Comparison of ENCODE assay signal across 8 cellular contexts in genomic region chr16:20740007-20740883, GRCh38. TPM values are rescaled to one million over a fixed set of nuclear protein-coding genes. Genes with fewer than 3 reads are reported as not detected.
DNase-seq lines count a peak whose midpoint lies in the region; ATAC-seq and TF ChIP-seq lines count a peak whose summit lies in the region.

No MANE protein-coding gene starts in this region.

- H3K9me3 Mint-ChIP-seq in T-helper 1 cell treated with Interleukin-12 subunit alpha and Interleukin-12 subunit beta and Interleukin-4 antibody, amounts not matched to agents 30 μg/mL and 1 μg/mL, for 36 hours: no peaks in the 10 kb centered on the region
- H3K9me3 Mint-ChIP-seq in neural progenitor cell: no peaks in the 10 kb centered on the region

- H3K36me3 ChIP-seq in neural progenitor cell: peaks cover 26% of the 10 kb centered on the region

- H3K36me3 Mint-ChIP-seq in T-helper 1 cell treated with Interleukin-12 subunit alpha and Interleukin-12 subunit beta and Interleukin-4 antibody, amounts not matched to agents 30 μg/mL and 1 μg/mL, for 36 hours (ENCODE audit: low read depth): peaks cover 24% of the 10 kb centered on the region
- H3K36me3 Mint-ChIP-seq in neural progenitor cell: peaks cover 18% of the 10 kb centered on the region

- peak overlapping the region; percentile 97 for H3K27ac Mint-ChIP-seq in T-helper 1 cell treated with Interleukin-12 subunit alpha and Interleukin-12 subunit beta and Interleukin-4 antibody, amounts not matched to agents 30 μg/mL and 1 μg/mL, for 36 hours
- H3K27ac Mint-ChIP-seq in neural progenitor cell: no peak overlapping the region

- H3K4me1 Mint-ChIP-seq in T-helper 1 cell treated with Interleukin-12 subunit alpha and Interleukin-12 subunit beta and Interleukin-4 antibody, amounts not matched to agents 30 μg/mL and 1 μg/mL, for 36 hours (ENCODE audit: low read depth): peaks cover 16% of the 10 kb centered on the region
- H3K4me1 Mint-ChIP-seq in neural progenitor cell: peaks cover 16% of the 10 kb centered on the region

- H4K20me1 ChIP-seq in neural progenitor cell (ENCODE audit: low read depth): peaks cover 37% of the 10 kb centered on the region

- peak; percentile 8 for DNase-seq in stimulated activated CD4-positive, alpha-beta T cell treated with anti-CD3 and anti-CD28 coated beads, Interleukin-4, amount 100 ng/mL, for 24 hours
- DNase-seq in stimulated activated CD4-positive, alpha-beta T cell treated with anti-CD3 and anti-CD28 coated beads, Interleukin-4, amount 100 ng/mL, for 4 hours: no peak
- no peak for DNase-seq in epithelial cell of proximal tubule (ENCODE audit: low read depth)
- no peak for DNase-seq in neural progenitor cell (ENCODE audit: low spot score)
- DNase-seq in G401 (ENCODE audit: low spot score): no peak
- no peak for DNase-seq in NCI-H1694 treated with DMSO at 0.1 percent for 48 hours (lab: John Stamatoyannopoulos, UW)

- no peaks in the 10 kb centered on the region for H3F3A ChIP-seq in neural progenitor cell (ENCODE audit: low read depth)

- H3K4me1 ChIP-seq in neural progenitor cell: peaks cover 7% of the 10 kb centered on the region

- peak overlapping the region; percentile 83 for H3K9ac ChIP-seq in neural progenitor cell

- H3K4me3 ChIP-seq in epithelial cell of proximal tubule (ENCODE audit: low read depth, low read length) (peak overlapping the region; percentile 92), neural progenitor cell (peak overlapping the region; percentile 97)

- no peak overlapping the region for H3K27ac ChIP-seq in neural progenitor cell

- H3K9me3 ChIP-seq in neural progenitor cell (ENCODE audit: low read depth): no peaks in the 10 kb centered on the region

- in situ Hi-C loops in G401 (cut with HindIII; ENCODE audit: low sequenced_read_pairs): no loop called here

- peak overlapping the region; percentile 97 for H3K4me3 Mint-ChIP-seq in T-helper 1 cell treated with Interleukin-12 subunit alpha and Interleukin-12 subunit beta and Interleukin-4 antibody, amounts not matched to agents 30 μg/mL and 1 μg/mL, for 36 hours
- H3K4me3 Mint-ChIP-seq in neural progenitor cell: peak overlapping the region; percentile 97

- peak; percentile 62 for TF ChIP-seq CTCF in epithelial cell of proximal tubule (conservative IDR thresholded peaks at IDR 0.05; ENCODE audit: low read depth, low read length)
- TF ChIP-seq CTCF in neural progenitor cell (IDR thresholded peaks at IDR 0.05): peak; percentile 34

- peak overlapping the region; percentile 83 for H3K4me2 ChIP-seq in neural progenitor cell

- no peak overlapping the region for H2AFZ ChIP-seq in neural progenitor cell (replicated peaks)

- no peak for ATAC-seq in GM19351 (IDR thresholded peaks at IDR 0.05; ENCODE audit: unreplicated experiment)

- peaks cover 38% of the 10 kb centered on the region for H3K79me2 ChIP-seq in neural progenitor cell (ENCODE audit: low read depth)

- no peaks in the 10 kb centered on the region for H3K27me3 Mint-ChIP-seq in T-helper 1 cell treated with Interleukin-12 subunit alpha and Interleukin-12 subunit beta and Interleukin-4 antibody, amounts not matched to agents 30 μg/mL and 1 μg/mL, for 36 hours (ENCODE audit: low read depth)
- H3K27me3 Mint-ChIP-seq in neural progenitor cell (ENCODE audit: insufficient read depth, low read depth): no peaks in the 10 kb centered on the region

- H3K27me3 ChIP-seq in neural progenitor cell: no peaks in the 10 kb centered on the region

RNA-seq across cellular contexts. Expression of gene THUMPD1, which starts 1.4 kb away (rescaled TPM):
- total RNA-seq in epithelial cell of proximal tubule: 18.6 and 52.2 TPM in 2 replicates
- total RNA-seq in neural progenitor cell (ENCODE audit: low replicate concordance): 90.7 and 95.8 TPM in 2 replicates
- total RNA-seq in G401 (2014; rRNA removed; shearing (Covaris generic)): 34.2 and 37.6 TPM in 2 replicates

RNA-seq across cellular contexts. Expression of gene ACSM3, which starts 23.6 kb away (rescaled TPM):
- total RNA-seq in epithelial cell of proximal tubule: 3.5 and 5.9 TPM in 2 replicates
- total RNA-seq in neural progenitor cell (ENCODE audit: low replicate concordance): 2.9 and 3.8 TPM in 2 replicates
- total RNA-seq in G401 (2014; rRNA removed; shearing (Covaris generic)): 0.78 TPM in 1 of 2 replicates, not detected in the other

RNA-seq across cellular contexts. Expression of gene ACSM1, which starts 42.8 kb away (rescaled TPM):
- total RNA-seq in epithelial cell of proximal tubule (0.22 TPM in 1 of 2 replicates, not detected in the other), neural progenitor cell (ENCODE audit: low replicate concordance) (not detected in 2 replicates)
- total RNA-seq in G401 (2014; rRNA removed; shearing (Covaris generic)): not detected in 2 replicates
